12 cellular contexts compared by ENCODE assay signal in the genomic region with DNA sequence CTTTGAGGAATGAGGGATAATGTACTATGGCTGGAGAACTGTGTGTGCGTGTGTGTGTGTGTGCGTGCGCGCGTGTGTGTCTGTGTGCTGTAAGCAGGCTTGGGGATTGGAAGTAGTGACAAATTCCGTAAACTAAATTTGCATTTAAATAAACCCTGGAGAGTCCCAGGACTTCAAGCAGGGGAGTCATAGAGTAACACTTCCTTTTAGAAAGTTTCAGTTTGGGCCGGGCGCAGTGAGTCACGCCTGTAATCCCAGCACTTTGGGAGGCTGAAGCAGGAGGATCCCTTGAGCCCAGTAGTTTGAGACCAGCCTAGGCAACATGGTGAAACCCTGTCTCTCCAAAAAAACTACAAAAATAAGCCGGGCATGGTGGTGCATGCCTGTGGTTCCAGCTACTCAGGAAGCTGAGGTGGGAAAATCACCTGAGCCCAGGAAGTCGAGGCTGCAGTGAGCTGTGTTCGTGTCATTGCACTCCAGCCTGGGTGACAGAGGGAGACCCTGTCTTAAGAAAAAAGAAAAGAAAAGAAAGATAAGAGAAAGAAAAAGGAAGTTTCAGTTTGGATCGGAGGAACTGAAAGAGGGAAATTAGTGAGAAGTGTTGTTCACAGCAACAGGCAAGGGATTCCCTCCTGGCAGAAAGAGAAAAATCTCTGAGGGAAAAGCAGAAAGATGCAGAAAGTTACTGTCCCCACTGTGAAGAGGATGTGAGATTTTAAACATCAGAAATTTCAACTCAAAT.
DNase-seq lines count a peak whose midpoint lies in the region; ATAC-seq, FAIRE-seq and TF ChIP-seq lines count a peak whose summit lies in the region.
"Had no signal": no experiment of that assay in that cellular context is flagged by ENCODE, and none has a peak within 500 bp of the region (broad histone marks: within the 10 kb centered on the region; RNA-seq: fewer than 3 reads in every experiment).

No MANE protein-coding gene starts in this region.

- H3K4me1 ChIP-seq in GM12878 (ENCODE audit: control insufficient read depth, insufficient read depth, low read length), result peaks cover 20% of the 10 kb centered on the region
- H3K4me1 ChIP-seq in thyroid gland, result no peaks in the 10 kb centered on the region
- H3K4me1 ChIP-seq: upper lobe of left lung had no signal

- TF ChIP-seq CTCF in GM12878 (IDR thresholded peaks at IDR 0.05 in 2 of 3, conservative IDR thresholded peaks at IDR 0.05 in 1 of 3; ENCODE audit: control insufficient read depth in 2 of 3, extremely low read depth in 1 of 3, insufficient read depth in 1 of 3, low read depth in 3 of 3, low read length in 3 of 3), result no peak
- no peak for TF ChIP-seq CTCF in thyroid gland (IDR thresholded peaks at IDR 0.05)

- TF ChIP-seq POLR2A in GM12891 (IDR thresholded peaks at IDR 0.05; ENCODE audit: low read depth, low read length) (no peak), GM12878 (IDR thresholded peaks at IDR 0.05; ENCODE audit: low read depth, low read length) (no peak), thyroid gland (IDR thresholded peaks at IDR 0.05) (no peak)

- peak overlapping the region; percentile 11 for H3K27ac ChIP-seq in GM12878 (ENCODE audit: control insufficient read depth, insufficient read depth)
- no peak overlapping the region for H3K27ac ChIP-seq in thyroid gland
- H3K27ac ChIP-seq: upper lobe of left lung had no signal

- H3K9ac ChIP-seq in GM12878 (ENCODE audit: control insufficient read depth, insufficient read depth, low read length), result no peak overlapping the region

- H3K9me3 ChIP-seq in GM12878 (replicated peaks; ENCODE audit: control insufficient read depth, insufficient read depth, low read length) (no peaks in the 10 kb centered on the region; the same call in 2 of the 3 replicates), thyroid gland (no peaks in the 10 kb centered on the region)
- H3K9me3 ChIP-seq: upper lobe of left lung had no signal

- H3K27me3 ChIP-seq in GM12878 (replicated peaks in 1 of 2; ENCODE audit: control insufficient read depth in 2 of 2, insufficient read depth in 2 of 2, low read length in 1 of 2) (no peaks in the 10 kb centered on the region), thyroid gland (no peaks in the 10 kb centered on the region)
- H3K27me3 ChIP-seq: upper lobe of left lung had no signal

- FAIRE-seq in GM12891 (lab: Jason Lieb, UNC) (peak; percentile 41), GM12878 (lab: Jason Lieb, UNC) (peak; percentile 47)

- 4% methylated on average over 13 of the region's 13 CpGs for WGBS in GM12878 (ENCODE audit: insufficient coverage, insufficient replicate concordance, low lambda C conversion rate, missing lambda C conversion rate)
- 78 to 90% methylated on average over 13 of the region's 13 CpGs for WGBS in thyroid gland, 2 donors

- ATAC-seq in GM21447 (IDR thresholded peaks at IDR 0.05; ENCODE audit: unreplicated experiment) (peak; percentile 90), HG03103 (IDR thresholded peaks at IDR 0.05; ENCODE audit: low read depth, unreplicated experiment) (peak; percentile 81), GM12878 (peak; percentile 83)
- ATAC-seq: CD8-positive, alpha-beta T cell had no signal

- POLR2A ChIA-PET in GM12878 (lab: Charles Lee), result no interaction called here

- RAD21 ChIA-PET in GM12878 (lab: Charles Lee; ENCODE audit: unreplicated experiment), result interaction anchor here (1.5 kb wide), 1 partner anchor 28 kb away, joined by 4 read pairs; no protein-coding TSS in a partner anchor

- intact Hi-C loops in GM12878 (cut with micrococcal nuclease; ENCODE audit: unreplicated experiment) (loop anchor here (1.0 to 2.0 kb wide), 3 partner anchors 29 to 781 kb away; no protein-coding TSS in a partner anchor), thyroid gland (cut with DNase I) (no loop called here)

- no peak overlapping the region for H2AFZ ChIP-seq in GM12878 (ENCODE audit: control insufficient read depth, low read depth, low read length)

- peak overlapping the region; percentile 45 for H3K4me2 ChIP-seq in GM12878 (ENCODE audit: control insufficient read depth, insufficient read depth)

- no peak for TF ChIP-seq RAD21 in GM12878 (IDR thresholded peaks at IDR 0.05; ENCODE audit: insufficient read depth, low read depth, low read length)

- DNase-seq in GM12891 (ENCODE audit: insufficient read length, low spot score), result no peak
- peak; percentile 71 for DNase-seq in GM12878 (ENCODE audit: low read depth, low spot score)
- DNase-seq in DMS153 (lab: John Stamatoyannopoulos, UW), result no peak
- DNase-seq in thyroid gland, result no peak
- no peak for DNase-seq in activated CD4-positive, alpha-beta T cell treated with anti-CD3 and anti-CD28 coated beads, Interleukin-2, amount 50 U/mL, for 1 hour
- DNase-seq in KG1 (lab: John Stamatoyannopoulos, UW), result no peak
- DNase-seq: CD8-positive, alpha-beta T cell; NCI-H2171; T1000 had no signal

- in situ Hi-C loops in GM12878 (cut with MboI), result no loop called here

- no peaks in the 10 kb centered on the region for H4K20me1 ChIP-seq in GM12878 (ENCODE audit: control insufficient read depth, insufficient read depth)

- SMC1A ChIA-PET in GM12878 (lab: Charles Lee; ENCODE audit: uncharacterized antibody, unreplicated experiment), result no interaction called here

- peak; percentile 73 to 81; a peak in 2 of 4 replicates for TF ChIP-seq EP300 in GM12878 (IDR thresholded peaks at IDR 0.05; ENCODE audit: borderline replicate concordance in 1 of 2, control insufficient read depth in 1 of 2, low read depth in 2 of 2, low read length in 2 of 2)

- H3K79me2 ChIP-seq in GM12878 (ENCODE audit: control insufficient read depth, insufficient read depth, low read length), result no peaks in the 10 kb centered on the region

- H3K36me3 ChIP-seq in GM12878 (ENCODE audit: control insufficient read depth in 2 of 2, insufficient read depth in 2 of 2, low read length in 1 of 2) (no peaks in the 10 kb centered on the region), thyroid gland (no peaks in the 10 kb centered on the region)
- H3K36me3 ChIP-seq: upper lobe of left lung had no signal

- CTCF ChIA-PET in GM12878 (lab: Yijun Ruan, JAX), result no interaction called here

- TSS peak; percentile 78 for BruUV-seq in GM12878 (replicated peaks; lab: Mats Ljungman, UMichigan)

- H3K4me3 ChIP-seq in GM12878, result 0 out of 2 replicates have a peak overlapping the region, but pooled peaks have one; percentile 24
- H3K4me3 ChIP-seq in thyroid gland (replicated peaks in 1 of 3), result no peak overlapping the region
- H3K4me3 ChIP-seq: upper lobe of left lung had no signal

TF ChIP-seq in GM12891, 5 proteins besides CTCF, POLR2A, EP300 and RAD21:
- peak; percentile 60 for TF ChIP-seq SPI1 (IDR thresholded peaks at IDR 0.05; ENCODE audit: low read depth, low read length)
- TF ChIP-seq TAF1 (IDR thresholded peaks at IDR 0.05; ENCODE audit: low read depth, low read length), result no peak
- no peak for TF ChIP-seq PAX5 (IDR thresholded peaks at IDR 0.05; ENCODE audit: insufficient read depth, low read length, severe bottlenecking)
- TF ChIP-seq POU2F2 (IDR thresholded peaks at IDR 0.05; ENCODE audit: low read depth, low read length), result peak; percentile 69; the same call in 1 of the 2 replicates
TF ChIP-seq in GM12891: peak in this region for 2.

TF ChIP-seq in GM12878, 131 proteins besides CTCF, POLR2A, EP300 and RAD21 (continues in another document):
- TF ChIP-seq, protein P1, sequence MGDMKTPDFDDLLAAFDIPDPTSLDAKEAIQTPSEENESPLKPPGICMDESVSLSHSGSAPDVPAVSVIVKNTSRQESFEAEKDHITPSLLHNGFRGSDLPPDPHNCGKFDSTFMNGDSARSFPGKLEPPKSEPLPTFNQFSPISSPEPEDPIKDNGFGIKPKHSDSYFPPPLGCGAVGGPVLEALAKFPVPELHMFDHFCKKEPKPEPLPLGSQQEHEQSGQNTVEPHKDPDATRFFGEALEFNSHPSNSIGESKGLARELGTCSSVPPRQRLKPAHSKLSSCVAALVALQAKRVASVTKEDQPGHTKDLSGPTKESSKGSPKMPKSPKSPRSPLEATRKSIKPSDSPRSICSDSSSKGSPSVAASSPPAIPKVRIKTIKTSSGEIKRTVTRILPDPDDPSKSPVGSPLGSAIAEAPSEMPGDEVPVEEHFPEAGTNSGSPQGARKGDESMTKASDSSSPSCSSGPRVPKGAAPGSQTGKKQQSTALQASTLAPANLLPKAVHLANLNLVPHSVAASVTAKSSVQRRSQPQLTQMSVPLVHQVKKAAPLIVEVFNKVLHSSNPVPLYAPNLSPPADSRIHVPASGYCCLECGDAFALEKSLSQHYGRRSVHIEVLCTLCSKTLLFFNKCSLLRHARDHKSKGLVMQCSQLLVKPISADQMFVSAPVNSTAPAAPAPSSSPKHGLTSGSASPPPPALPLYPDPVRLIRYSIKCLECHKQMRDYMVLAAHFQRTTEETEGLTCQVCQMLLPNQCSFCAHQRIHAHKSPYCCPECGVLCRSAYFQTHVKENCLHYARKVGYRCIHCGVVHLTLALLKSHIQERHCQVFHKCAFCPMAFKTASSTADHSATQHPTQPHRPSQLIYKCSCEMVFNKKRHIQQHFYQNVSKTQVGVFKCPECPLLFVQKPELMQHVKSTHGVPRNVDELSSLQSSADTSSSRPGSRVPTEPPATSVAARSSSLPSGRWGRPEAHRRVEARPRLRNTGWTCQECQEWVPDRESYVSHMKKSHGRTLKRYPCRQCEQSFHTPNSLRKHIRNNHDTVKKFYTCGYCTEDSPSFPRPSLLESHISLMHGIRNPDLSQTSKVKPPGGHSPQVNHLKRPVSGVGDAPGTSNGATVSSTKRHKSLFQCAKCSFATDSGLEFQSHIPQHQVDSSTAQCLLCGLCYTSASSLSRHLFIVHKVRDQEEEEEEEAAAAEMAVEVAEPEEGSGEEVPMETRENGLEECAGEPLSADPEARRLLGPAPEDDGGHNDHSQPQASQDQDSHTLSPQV (IDR thresholded peaks at IDR 0.05), result no peak
- TF ChIP-seq BRCA1 (IDR thresholded peaks at IDR 0.05; ENCODE audit: low read depth, low read length) (no peak), NFIC (IDR thresholded peaks at IDR 0.05; ENCODE audit: low read depth, low read length) (peak; percentile 82), LARP7 (IDR thresholded peaks at IDR 0.05) (no peak), RUNX3 (IDR thresholded peaks at IDR 0.05; ENCODE audit: low read length) (peak; percentile 38), CREM (IDR thresholded peaks at IDR 0.05; ENCODE audit: low read depth) (peak; percentile 69), YBX1 (IDR thresholded peaks at IDR 0.05) (no peak), KLF5 (IDR thresholded peaks at IDR 0.05; ENCODE audit: partially characterized antibody) (peak; percentile 31), ETV6 (conservative IDR thresholded peaks at IDR 0.05 in 1 of 2, IDR thresholded peaks at IDR 0.05 in 1 of 2; ENCODE audit: borderline replicate concordance in 1 of 2, low read depth in 1 of 2) (peak in 1 of 2 experiments; percentile 52; a peak in 1 of 4 replicates), CBX5 (IDR thresholded peaks at IDR 0.05; ENCODE audit: low read depth) (no peak), IKZF2 (IDR thresholded peaks at IDR 0.05) (peak; percentile 98), SMARCA5 (IDR thresholded peaks at IDR 0.05) (peak; percentile 56), DPF2 (IDR thresholded peaks at IDR 0.05) (peak; percentile 95)
